8 cellular contexts compared by ENCODE assay signal in the genomic region with DNA sequence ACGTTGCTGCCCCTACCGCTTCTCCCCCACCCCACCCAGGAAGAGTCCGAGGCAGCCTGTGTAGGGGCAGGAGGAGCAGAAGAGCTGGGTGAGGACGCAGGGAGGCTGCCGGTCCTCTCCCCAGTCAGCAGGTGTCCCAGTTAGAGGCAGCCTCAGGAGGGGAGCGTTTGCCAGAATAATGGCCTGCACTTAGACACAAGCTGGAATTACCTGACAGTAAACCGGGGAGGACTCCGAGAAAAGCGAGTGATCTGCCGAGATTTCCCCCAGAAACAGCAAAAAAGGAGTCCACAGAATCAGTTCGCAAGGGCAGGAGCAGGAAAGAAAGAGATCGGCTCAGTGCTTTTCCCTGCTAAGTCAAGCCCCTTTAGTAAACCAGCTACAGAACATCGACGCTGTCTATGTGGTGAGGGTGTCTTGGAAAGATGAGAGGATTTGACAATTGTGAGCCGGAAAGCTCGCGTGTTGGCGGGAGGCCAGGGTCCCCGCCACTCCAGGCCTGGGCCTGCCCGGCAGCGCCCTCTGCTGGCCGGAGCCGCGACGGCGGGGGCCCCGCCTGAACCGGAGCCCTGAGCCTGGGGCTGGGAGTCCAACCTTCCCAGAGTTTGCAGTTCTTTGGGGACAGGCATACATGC. TPM values are rescaled to one million over a fixed set of nuclear protein-coding genes. Genes with fewer than 3 reads are reported as not detected.
DNase-seq lines count a peak whose midpoint lies in the region; ATAC-seq and TF ChIP-seq lines count a peak whose summit lies in the region.

No MANE protein-coding gene starts in this region.

- H3K27ac ChIP-seq in dorsolateral prefrontal cortex (peak overlapping the region in 58 of 59 donors; percentile 33 to 92 (median 84)), lower lobe of right lung (peak overlapping the region; percentile 62)

- no peaks in the 10 kb centered on the region for H3K36me3 ChIP-seq in lower lobe of right lung

- CTCF ChIA-PET in activated CD4-positive, alpha-beta memory T cell treated with anti-CD3 and anti-CD28 coated beads, Interleukin-2, amount 10 ng/mL, durations not matched to agents 7 days and 5 days (lab: Charles Lee): interaction anchor here (0.6 to 4.1 kb wide), 28 partner anchors 8 to 539 kb away, joined by 3 to 18 read pairs (median 4); a partner anchor contains a TSS

- peaks cover 4% of the 10 kb centered on the region for H3K27me3 Mint-ChIP-seq in activated CD4-positive, alpha-beta memory T cell treated with anti-CD3 and anti-CD28 coated beads, Interleukin-2, amount 10 ng/mL, durations not matched to agents 7 days and 5 days

- H3K4me3 ChIP-seq in dorsolateral prefrontal cortex (peak overlapping the region; percentile 33 to 79 (median 67)), lower lobe of right lung (peak overlapping the region; percentile 59)

- DNase-seq in NCI-H510A (lab: John Stamatoyannopoulos, UW) (peak; percentile 21), dorsolateral prefrontal cortex (peak; percentile 75 to 92 (median 82)), lower lobe of right lung (peak; percentile 86)
- DNase-seq in activated CD4-positive, alpha-beta memory T cell treated with anti-CD3 and anti-CD28 coated beads, Interleukin-2, amount 10 ng/mL, durations not matched to agents 7 days and 5 days: peak; percentile 73
- peak; percentile 57 to 64 (median 58) for DNase-seq in stimulated activated CD4-positive, alpha-beta T cell treated with anti-CD3 and anti-CD28 coated beads, TNF-alpha, amount 100 ng/mL, for 4 hours (ENCODE audit: low read depth in 3 of 3)

- no peaks in the 10 kb centered on the region for H3K9me3 Mint-ChIP-seq in activated CD4-positive, alpha-beta memory T cell treated with anti-CD3 and anti-CD28 coated beads, Interleukin-2, amount 10 ng/mL, durations not matched to agents 7 days and 5 days

- TF ChIP-seq CTCF in GM12872 (IDR thresholded peaks at IDR 0.05; ENCODE audit: insufficient read depth, low read depth, low read length) (peak; percentile 98), dorsolateral prefrontal cortex (IDR thresholded peaks at IDR 0.05 in 54 of 56, conservative IDR thresholded peaks at IDR 0.05 in 2 of 56; ENCODE audit: low read depth in 1 of 56, partially characterized antibody in 56 of 56) (peak; percentile 82 to 100 (median 98)), lower lobe of right lung (IDR thresholded peaks at IDR 0.05) (peak; percentile 100)

- peak overlapping the region; percentile 14 for H3K4me3 Mint-ChIP-seq in activated CD4-positive, alpha-beta memory T cell treated with anti-CD3 and anti-CD28 coated beads, Interleukin-2, amount 10 ng/mL, durations not matched to agents 7 days and 5 days

- intact Hi-C loops in dorsolateral prefrontal cortex (cut with DNase I): loop anchor here (1.0 to 5.0 kb wide), 4 partner anchors 51 to 459 kb away; a partner anchor contains a TSS
- intact Hi-C loops in lower lobe of right lung (cut with DNase I): no loop called here

- no peaks in the 10 kb centered on the region for H3K9me3 ChIP-seq in lower lobe of right lung

- H3K27me3 ChIP-seq in dorsolateral prefrontal cortex (no peaks in the 10 kb centered on the region), lower lobe of right lung (ENCODE audit: low read depth) (no peaks in the 10 kb centered on the region)

- ATAC-seq in HG03280 (IDR thresholded peaks at IDR 0.05; ENCODE audit: unreplicated experiment) (peak; percentile 76), lower lobe of right lung (peak; percentile 89 to 94), GM21360 (IDR thresholded peaks at IDR 0.05; ENCODE audit: unreplicated experiment) (no peak)

- POLR2A ChIA-PET in activated CD4-positive, alpha-beta memory T cell treated with anti-CD3 and anti-CD28 coated beads, Interleukin-2, amount 10 ng/mL, durations not matched to agents 7 days and 5 days (lab: Charles Lee): no interaction called here

- peaks cover 23% of the 10 kb centered on the region for H3K4me1 Mint-ChIP-seq in activated CD4-positive, alpha-beta memory T cell treated with anti-CD3 and anti-CD28 coated beads, Interleukin-2, amount 10 ng/mL, durations not matched to agents 7 days and 5 days

- H3K4me1 ChIP-seq in lower lobe of right lung: peaks cover 23% of the 10 kb centered on the region

- H3K36me3 Mint-ChIP-seq in activated CD4-positive, alpha-beta memory T cell treated with anti-CD3 and anti-CD28 coated beads, Interleukin-2, amount 10 ng/mL, durations not matched to agents 7 days and 5 days (ENCODE audit: low read depth): no peaks in the 10 kb centered on the region

- H3K27ac Mint-ChIP-seq in activated CD4-positive, alpha-beta memory T cell treated with anti-CD3 and anti-CD28 coated beads, Interleukin-2, amount 10 ng/mL, durations not matched to agents 7 days and 5 days: no peak overlapping the region

RNA-seq across cellular contexts. Expression of a gene that starts 17.7 kb away (rescaled TPM):
- total RNA-seq in activated CD4-positive, alpha-beta memory T cell treated with anti-CD3 and anti-CD28 coated beads, Interleukin-2, amount 10 ng/mL, durations not matched to agents 7 days and 5 days: not detected
- total RNA-seq in dorsolateral prefrontal cortex: under 1 TPM in 3 of 120 experiments, not detected in 117; 0.40 to 0.56 (median 0.46) TPM
- not detected for total RNA-seq in lower lobe of right lung

RNA-seq across cellular contexts. Expression of a gene that starts 22.9 kb away (rescaled TPM):
- total RNA-seq in activated CD4-positive, alpha-beta memory T cell treated with anti-CD3 and anti-CD28 coated beads, Interleukin-2, amount 10 ng/mL, durations not matched to agents 7 days and 5 days: under 1 TPM; 0.15 to 0.45 TPM
- 1 to 10 TPM in 98 of 120 experiments, under 1 TPM in 21, not detected in 1; 0.35 to 4.8 (median 1.5) TPM for total RNA-seq in dorsolateral prefrontal cortex
- 12.3 TPM for total RNA-seq in lower lobe of right lung

RNA-seq across cellular contexts. Expression of a gene that starts 33.7 kb away (rescaled TPM):
- total RNA-seq in activated CD4-positive, alpha-beta memory T cell treated with anti-CD3 and anti-CD28 coated beads, Interleukin-2, amount 10 ng/mL, durations not matched to agents 7 days and 5 days: 100 to 1,000 TPM; 204 to 210 TPM
- total RNA-seq in dorsolateral prefrontal cortex: 100 to 1,000 TPM in 119 of 120 experiments, 10 to 100 TPM in 1; 96.0 to 258 (median 182) TPM
- total RNA-seq in lower lobe of right lung: 130 TPM

RNA-seq across cellular contexts. Expression of a gene that starts 51.5 kb away (rescaled TPM):
- total RNA-seq in activated CD4-positive, alpha-beta memory T cell treated with anti-CD3 and anti-CD28 coated beads, Interleukin-2, amount 10 ng/mL, durations not matched to agents 7 days and 5 days: 10 to 100 TPM; 51.2 to 52.0 TPM
- total RNA-seq in dorsolateral prefrontal cortex (10 to 100 TPM; 21.1 to 52.1 (median 34.9) TPM), lower lobe of right lung (35.4 TPM)

Comparison
In these comparisons a context has a peak if more than half of its experiments do, and no peak if none do; other contexts are left out.
1. DNase-seq: peak in every context shown above with its lines; median percentile 86 in lower lobe of right lung; 82 in dorsolateral prefrontal cortex; 73 in activated CD4-positive, alpha-beta memory T cell treated with anti-CD3 and anti-CD28 coated beads, Interleukin-2, amount 10 ng/mL, durations not matched to agents 7 days and 5 days; 58 in stimulated activated CD4-positive, alpha-beta T cell treated with anti-CD3 and anti-CD28 coated beads, TNF-alpha, amount 100 ng/mL, for 4 hours; 21 in NCI-H510A.